Comparison of ENCODE assay signal across 12 cellular contexts in the genomic region with DNA sequence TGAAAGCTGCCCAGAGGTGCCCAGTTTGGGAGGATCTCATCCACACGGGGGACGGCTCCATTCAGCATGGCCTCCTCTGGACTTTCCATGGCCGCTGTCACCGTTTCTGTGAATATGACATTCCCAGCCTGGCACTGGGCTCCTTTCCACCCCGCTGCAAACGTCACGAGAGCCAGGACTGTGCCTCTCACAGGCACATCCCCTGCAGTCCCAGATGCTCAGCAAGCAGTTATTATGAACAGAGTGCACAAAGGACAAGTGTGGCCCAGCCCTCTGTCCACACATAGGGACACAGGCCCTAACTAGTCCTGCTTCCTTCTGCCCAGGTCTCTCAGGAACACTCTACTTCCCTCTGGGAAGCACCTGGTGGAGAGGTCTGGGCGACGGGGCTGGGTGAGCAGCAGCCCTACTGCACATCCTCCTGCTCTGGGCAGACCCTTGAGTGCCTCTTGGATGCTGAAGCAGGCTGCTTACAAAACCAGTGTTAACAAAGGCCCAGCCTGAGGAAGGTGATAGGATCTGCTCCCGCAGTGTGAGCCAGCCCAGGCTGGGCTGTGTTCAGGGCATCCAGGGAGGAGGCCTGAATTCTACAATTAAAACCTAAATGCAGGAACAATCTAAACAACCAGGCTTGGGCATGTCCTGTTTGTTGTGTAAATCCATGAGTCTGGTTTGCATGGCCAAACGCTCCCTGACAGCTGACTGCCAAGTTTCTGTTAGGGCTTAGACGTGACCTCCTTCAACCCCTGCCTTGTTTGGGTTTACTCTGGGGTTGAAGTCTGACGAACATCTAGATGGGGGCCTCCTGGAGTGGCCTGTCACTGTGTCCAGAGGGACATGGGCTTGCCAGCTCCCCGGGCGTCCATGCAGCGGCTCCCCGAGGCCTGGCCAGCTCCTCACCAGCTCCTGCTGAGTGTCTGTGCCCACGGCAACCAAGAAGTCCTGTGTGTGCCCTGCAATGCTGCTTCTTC.
DNase-seq lines count a peak whose midpoint lies in the region; ATAC-seq, FAIRE-seq and TF ChIP-seq lines count a peak whose summit lies in the region.
"Had no signal": no experiment of that assay in that cellular context is flagged by ENCODE, and none has a peak within 500 bp of the region (broad histone marks: within the 10 kb centered on the region; RNA-seq: fewer than 3 reads in every experiment).

No MANE protein-coding gene starts in this region.

- H3K4me1 ChIP-seq in HepG2 (ENCODE audit: insufficient read depth, low read length) (no peaks in the 10 kb centered on the region), testis (peaks cover 40% of the 10 kb centered on the region)
- H3K4me1 ChIP-seq: A549 had no signal

- DNase-seq in NCI-H2107 treated with DMSO at 0.1 percent for 48 hours (lab: John Stamatoyannopoulos, UW; ENCODE audit: unreplicated experiment) = peak; percentile 19
- DNase-seq in NCI-H2107 (lab: John Stamatoyannopoulos, UW) = no peak
- peak; percentile 70 for DNase-seq in WERI-Rb-1
- no peak for DNase-seq in HepG2 (ENCODE audit: low spot score)
- peak; percentile 17 for DNase-seq in testis
- no peak for DNase-seq in A172 (ENCODE audit: low spot score)
- no peak for DNase-seq in 8988T
- DNase-seq: activated gamma-delta T cell; stimulated activated CD4-positive, alpha-beta T cell treated with anti-CD3 and anti-CD28 coated beads, Interleukin-12 subunit alpha, Interleukin-12 subunit beta, amount 100 ng/mL, for 4 hours had no signal

- H3K9me3 ChIP-seq in WERI-Rb-1 (ENCODE audit: severe bottlenecking) (no peaks in the 10 kb centered on the region), HepG2 (ENCODE audit: low read length) (no peaks in the 10 kb centered on the region), testis (no peaks in the 10 kb centered on the region)
- H3K9me3 ChIP-seq: A549 had no signal

- no peak for TF ChIP-seq CTCF in WERI-Rb-1 (IDR thresholded peaks at IDR 0.05; ENCODE audit: low read depth, low read length)
- no peak for TF ChIP-seq CTCF in HepG2 (CRISPR knock-in tag; IDR thresholded peaks at IDR 0.05)
- no peak for TF ChIP-seq CTCF in testis (IDR thresholded peaks at IDR 0.05)

- 40% methylated on average over 2 of the region's 18 CpGs for WGBS in HepG2 (ENCODE audit: low lambda C conversion rate)
- 78 to 87% methylated on average over 17 to 18 of the region's 18 CpGs for WGBS in testis, 2 donors

- H3K79me2 ChIP-seq in HepG2 (ENCODE audit: insufficient read depth, low read length) = no peaks in the 10 kb centered on the region

- no TSS peak for BruUV-seq in HepG2 (replicated peaks; lab: Mats Ljungman, UMichigan)

- no peak for TF ChIP-seq RAD21 in HepG2 (CRISPR knock-in tag; IDR thresholded peaks at IDR 0.05)

- no peaks in the 10 kb centered on the region for H3K27me3 ChIP-seq in WERI-Rb-1 (ENCODE audit: insufficient read depth, low read depth, severe bottlenecking)
- H3K27me3 ChIP-seq in HepG2 (ENCODE audit: control insufficient read depth in 1 of 2, insufficient read depth in 2 of 2, low read length in 2 of 2) = 0 out of 5 replicates have a peak, but pooled peaks cover 0 to 2% of the 10 kb centered on the region in 2 experiments
- H3K27me3 ChIP-seq in testis = no peaks in the 10 kb centered on the region

- POLR2A ChIA-PET in HepG2 (lab: Yijun Ruan, JAX) = no interaction called here

- H4K20me1 ChIP-seq in HepG2 (ENCODE audit: insufficient read depth, low read length) = no peaks in the 10 kb centered on the region

- TF ChIP-seq POLR2A in HepG2 (IDR thresholded peaks at IDR 0.05; ENCODE audit: insufficient read depth in 1 of 2, low read depth in 2 of 2, low read length in 2 of 2) (no peak), testis (IDR thresholded peaks at IDR 0.05) (no peak)

- no peak overlapping the region for H2AFZ ChIP-seq in HepG2 (ENCODE audit: low read length)

- CTCF ChIA-PET in HepG2 (lab: Yijun Ruan, JAX; ENCODE audit: low intra/inter-chr PET ratio, low total read pairs) = no interaction called here

- TF ChIP-seq EP300 in HepG2 (IDR thresholded peaks at IDR 0.05; ENCODE audit: low read depth in 2 of 2, low read length in 2 of 2) = no peak
- no peak for TF ChIP-seq EP300 in HepG2 (CRISPR knock-in tag; IDR thresholded peaks at IDR 0.05; ENCODE audit: borderline replicate concordance)

- H3K9ac ChIP-seq in HepG2 (ENCODE audit: insufficient read depth, low read depth, low read length) = no peak overlapping the region

- H3K4me2 ChIP-seq in HepG2 (ENCODE audit: low read depth, low read length) = no peak overlapping the region
- H3K4me2 ChIP-seq: A549 had no signal

- H3K27ac ChIP-seq in WERI-Rb-1 = peak overlapping the region; percentile 75
- no peak overlapping the region for H3K27ac ChIP-seq in HepG2 (ENCODE audit: extremely low read length, insufficient read depth, low read length)
- H3K27ac ChIP-seq in testis = no peak overlapping the region
- H3K27ac ChIP-seq: A549 had no signal

- ATAC-seq in HepG2 = 0 out of 3 replicates have a peak, but pooled peaks have one; percentile 24
- no peak for ATAC-seq in GM19351 (IDR thresholded peaks at IDR 0.05; ENCODE audit: unreplicated experiment)
- ATAC-seq: A549 had no signal

- no peak overlapping the region for H3K4me3 ChIP-seq in WERI-Rb-1 (ENCODE audit: low read depth, low read length)
- no peak overlapping the region for H3K4me3 ChIP-seq in HepG2 (replicated peaks in 1 of 3; ENCODE audit: insufficient read depth in 1 of 3, low read depth in 2 of 3, low read length in 3 of 3)
- H3K4me3 ChIP-seq in testis = no peak overlapping the region
- H3K4me3 ChIP-seq: A549 had no signal

- no peaks in the 10 kb centered on the region for H3K36me3 ChIP-seq in WERI-Rb-1
- H3K36me3 ChIP-seq in HepG2 (replicated peaks in 1 of 2; ENCODE audit: control insufficient read depth in 1 of 2, insufficient read depth in 2 of 2, low read length in 2 of 2) = no peaks in the 10 kb centered on the region
- no peaks in the 10 kb centered on the region for H3K36me3 ChIP-seq in testis (ENCODE audit: low read depth, missing control alignments)

- intact Hi-C loops in HepG2 (cut with micrococcal nuclease; ENCODE audit: unreplicated experiment) = no loop called here
- intact Hi-C loops in testis (cut with DNase I; ENCODE audit: low total_unique reads) = no loop called here

- FAIRE-seq in HepG2 (lab: Jason Lieb, UNC) = no peak
- FAIRE-seq: A549, islet of Langerhans had no signal

- in situ Hi-C loops in HepG2 (cut with HindIII; ENCODE audit: extremely low pct_ligation_motif_present, low pct_unique_long_range_greater_than_20kb) = no loop called here

TF ChIP-seq in HepG2, 621 proteins besides CTCF, POLR2A, EP300 and RAD21:
- TF ChIP-seq CEBPB (IDR thresholded peaks at IDR 0.05; ENCODE audit: borderline replicate concordance, low read depth, low read length) (no peak), KDM5A (IDR thresholded peaks at IDR 0.05; ENCODE audit: borderline replicate concordance, low read length) (no peak), HNRNPH1 (optimal IDR thresholded peaks at IDR 0.05; ENCODE audit: low read depth, low read length) (no peak), ZNF780A (CRISPR knock-in tag; IDR thresholded peaks at IDR 0.05) (no peak), ZNF205 (CRISPR knock-in tag; IDR thresholded peaks at IDR 0.05) (no peak), TOPORS (CRISPR knock-in tag; IDR thresholded peaks at IDR 0.05) (no peak), ZNF225 (CRISPR knock-in tag; IDR thresholded peaks at IDR 0.05) (no peak)
- TF ChIP-seq, protein P1, sequence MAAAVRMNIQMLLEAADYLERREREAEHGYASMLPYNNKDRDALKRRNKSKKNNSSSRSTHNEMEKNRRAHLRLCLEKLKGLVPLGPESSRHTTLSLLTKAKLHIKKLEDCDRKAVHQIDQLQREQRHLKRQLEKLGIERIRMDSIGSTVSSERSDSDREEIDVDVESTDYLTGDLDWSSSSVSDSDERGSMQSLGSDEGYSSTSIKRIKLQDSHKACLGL (CRISPR knock-in tag; IDR thresholded peaks at IDR 0.05) = no peak
- TF ChIP-seq, protein P2, sequence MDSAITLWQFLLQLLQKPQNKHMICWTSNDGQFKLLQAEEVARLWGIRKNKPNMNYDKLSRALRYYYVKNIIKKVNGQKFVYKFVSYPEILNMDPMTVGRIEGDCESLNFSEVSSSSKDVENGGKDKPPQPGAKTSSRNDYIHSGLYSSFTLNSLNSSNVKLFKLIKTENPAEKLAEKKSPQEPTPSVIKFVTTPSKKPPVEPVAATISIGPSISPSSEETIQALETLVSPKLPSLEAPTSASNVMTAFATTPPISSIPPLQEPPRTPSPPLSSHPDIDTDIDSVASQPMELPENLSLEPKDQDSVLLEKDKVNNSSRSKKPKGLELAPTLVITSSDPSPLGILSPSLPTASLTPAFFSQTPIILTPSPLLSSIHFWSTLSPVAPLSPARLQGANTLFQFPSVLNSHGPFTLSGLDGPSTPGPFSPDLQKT (CRISPR knock-in tag; IDR thresholded peaks at IDR 0.05; ENCODE audit: borderline replicate concordance) = no peak
TF ChIP-seq in HepG2: peak in this region for 0.

Comparison
In these comparisons a context has a peak if more than half of its experiments do, and no peak if none do; other contexts are left out.
1. DNase-seq: peak in NCI-H2107 treated with DMSO at 0.1 percent for 48 hours (single experiment), WERI-Rb-1 (single experiment) and testis (single experiment); none in NCI-H2107 (single experiment), HepG2 (single experiment), A172 (single experiment) and 8988T (single experiment).